9 cellular contexts compared by ENCODE assay signal in genomic region chr6:83708970-83709747, GRCh38. TPM values are rescaled to one million over a fixed set of nuclear protein-coding genes. Genes with fewer than 3 reads are reported as not detected.
DNase-seq lines count a peak whose midpoint lies in the region; ATAC-seq and TF ChIP-seq lines count a peak whose summit lies in the region.
"Had no signal": no experiment of that assay in that cellular context is flagged by ENCODE, and none has a peak within 500 bp of the region (broad histone marks: within the 10 kb centered on the region; RNA-seq: fewer than 3 reads in every experiment).

Gene SNAP91, minus strand, starts transcription at chr6:83709101. Its CDS starts 1,174 bp downstream, at chr6:83707927.

- H3K4me1 Mint-ChIP-seq in activated T-helper 2 cell treated with anti-CD3 and anti-CD28 coated beads, Interferon-gamma antibody, Interleukin-2, Interleukin-4, amounts not matched to agents 10 μg/mL and 5 μg/mL and 100 μg/mL, durations not matched to agents 14 hours and 24 hours and 36 hours (ENCODE audit: low read depth) = no peaks in the 10 kb centered on the region
- no peaks in the 10 kb centered on the region for H3K4me1 Mint-ChIP-seq in natural killer cell

- H3K9me3 ChIP-seq in left ventricle myocardium inferior (replicated peaks) = peaks cover 21% of the 10 kb centered on the region

- no peak within 1 kb of the TSS for H3K27ac ChIP-seq in left ventricle myocardium inferior (replicated peaks)

- H3K4me3 ChIP-seq in GM06990 (replicated peaks; ENCODE audit: low read depth, low read length) = no peak within 1 kb of the TSS
- peak within 1 kb of the TSS; percentile 53 for H3K4me3 ChIP-seq in LNCaP clone FGC (ENCODE audit: low read depth, low read length)
- peak within 1 kb of the TSS; percentile 65 for H3K4me3 ChIP-seq in left ventricle myocardium inferior
- H3K4me3 ChIP-seq in retinal pigment epithelial cell (ENCODE audit: low read length) = peak within 1 kb of the TSS; percentile 63

- peaks cover 10% of the 10 kb centered on the region for H3K9me3 Mint-ChIP-seq in activated T-helper 2 cell treated with anti-CD3 and anti-CD28 coated beads, Interferon-gamma antibody, Interleukin-2, Interleukin-4, amounts not matched to agents 10 μg/mL and 5 μg/mL and 100 μg/mL, durations not matched to agents 14 hours and 24 hours and 36 hours
- H3K9me3 Mint-ChIP-seq in natural killer cell = peaks cover 3 to 6% of the 10 kb centered on the region in 2 donors

- no peak for TF ChIP-seq CTCF in GM06990 (IDR thresholded peaks at IDR 0.05; ENCODE audit: insufficient read depth, low read length, poor library complexity, severe bottlenecking)
- TF ChIP-seq CTCF in LNCaP clone FGC (IDR thresholded peaks at IDR 0.05; ENCODE audit: control insufficient read depth, extremely low read depth, insufficient read depth) = no peak
- TF ChIP-seq CTCF in left ventricle myocardium inferior (IDR thresholded peaks at IDR 0.05; ENCODE audit: borderline replicate concordance) = no peak
- TF ChIP-seq CTCF in retinal pigment epithelial cell (conservative IDR thresholded peaks at IDR 0.05; ENCODE audit: low read depth, low read length) = no peak
- TF ChIP-seq CTCF in natural killer cell (IDR thresholded peaks at IDR 0.05) = no peak

- no peak for ATAC-seq in natural killer cell
- ATAC-seq in HG02981 (IDR thresholded peaks at IDR 0.05; ENCODE audit: unreplicated experiment) = no peak

- H3K4me3 Mint-ChIP-seq in activated T-helper 2 cell treated with anti-CD3 and anti-CD28 coated beads, Interferon-gamma antibody, Interleukin-2, Interleukin-4, amounts not matched to agents 10 μg/mL and 5 μg/mL and 100 μg/mL, durations not matched to agents 14 hours and 24 hours and 36 hours (ENCODE audit: low read depth) = peak within 1 kb of the TSS; percentile 47
- no peak within 1 kb of the TSS for H3K4me3 Mint-ChIP-seq in natural killer cell
- H3K4me3 Mint-ChIP-seq: natural killer cell treated with Interleukin-12 subunit alpha and Interleukin-12 subunit beta and Interleukin-15 and Interleukin-18, amount 100 ng/mL, for 72 hours had no signal

- H3K36me3 Mint-ChIP-seq in activated T-helper 2 cell treated with anti-CD3 and anti-CD28 coated beads, Interferon-gamma antibody, Interleukin-2, Interleukin-4, amounts not matched to agents 10 μg/mL and 5 μg/mL and 100 μg/mL, durations not matched to agents 14 hours and 24 hours and 36 hours (ENCODE audit: low read depth) = no peaks in the 10 kb centered on the region
- peaks cover 13% of the 10 kb centered on the region for H3K36me3 Mint-ChIP-seq in natural killer cell

- H3K27me3 ChIP-seq in GM06990 (replicated peaks; ENCODE audit: control insufficient read depth, insufficient read depth, low read length) = no peaks in the 10 kb centered on the region
- peaks cover 78% of the 10 kb centered on the region for H3K27me3 ChIP-seq in left ventricle myocardium inferior (ENCODE audit: low read depth)

- no peak within 1 kb of the TSS for H3K27ac Mint-ChIP-seq in activated T-helper 2 cell treated with anti-CD3 and anti-CD28 coated beads, Interferon-gamma antibody, Interleukin-2, Interleukin-4, amounts not matched to agents 10 μg/mL and 5 μg/mL and 100 μg/mL, durations not matched to agents 14 hours and 24 hours and 36 hours
- no peak within 1 kb of the TSS for H3K27ac Mint-ChIP-seq in natural killer cell
- H3K27ac Mint-ChIP-seq: natural killer cell treated with Interleukin-12 subunit alpha and Interleukin-12 subunit beta and Interleukin-15 and Interleukin-18, amount 100 ng/mL, for 72 hours had no signal

- peaks cover 17% of the 10 kb centered on the region for H3K4me1 ChIP-seq in left ventricle myocardium inferior

- H3K27me3 Mint-ChIP-seq in activated T-helper 2 cell treated with anti-CD3 and anti-CD28 coated beads, Interferon-gamma antibody, Interleukin-2, Interleukin-4, amounts not matched to agents 10 μg/mL and 5 μg/mL and 100 μg/mL, durations not matched to agents 14 hours and 24 hours and 36 hours (ENCODE audit: low read depth) = peaks cover 35% of the 10 kb centered on the region
- peaks cover 26 to 34% of the 10 kb centered on the region in 2 donors for H3K27me3 Mint-ChIP-seq in natural killer cell (ENCODE audit: low read depth in 2 of 2)

- intact Hi-C loops in activated T-helper 2 cell treated with anti-CD3 and anti-CD28 coated beads, Interferon-gamma antibody, Interleukin-2, Interleukin-4, amounts not matched to agents 10 μg/mL and 5 μg/mL and 100 μg/mL, durations not matched to agents 14 hours and 24 hours and 36 hours (cut with micrococcal nuclease) = loop anchor here (5.0 kb wide), 1 partner anchor 1058 kb away; no protein-coding TSS in a partner anchor
- intact Hi-C loops in left ventricle myocardium inferior (cut with micrococcal nuclease) (no loop called here), natural killer cell (cut with micrococcal nuclease) (no loop called here)

- DNase-seq in GM06990 (ENCODE audit: extremely low read depth, insufficient read length) (peak; percentile 14), LNCaP clone FGC (ENCODE audit: low read depth) (no peak), left ventricle myocardium inferior (no peak), retinal pigment epithelial cell (ENCODE audit: low read depth) (no peak), GM19238 (ENCODE audit: insufficient read length, low spot score) (no peak), natural killer cell (no peak)
- DNase-seq in activated T-helper 2 cell treated with anti-CD3 and anti-CD28 coated beads, Interferon-gamma antibody, Interleukin-2, Interleukin-4, amounts not matched to agents 10 μg/mL and 5 μg/mL and 100 μg/mL, durations not matched to agents 14 hours and 24 hours and 36 hours (ENCODE audit: low spot score) = no peak

- H3K36me3 ChIP-seq in GM06990 (ENCODE audit: control insufficient read depth, insufficient read depth, low read length) = no peaks in the 10 kb centered on the region
- no peaks in the 10 kb centered on the region for H3K36me3 ChIP-seq in left ventricle myocardium inferior

RNA-seq across cellular contexts. Expression of gene SNAP91, which starts in this region (rescaled TPM):
- total RNA-seq in activated T-helper 2 cell treated with anti-CD3 and anti-CD28 coated beads, Interferon-gamma antibody, Interleukin-2, Interleukin-4, amounts not matched to agents 10 μg/mL and 5 μg/mL and 100 μg/mL, durations not matched to agents 14 hours and 24 hours and 36 hours = not detected in 2 replicates
- 2.6 TPM for total RNA-seq in left ventricle myocardium inferior
- total RNA-seq in natural killer cell = not detected
- total RNA-seq: natural killer cell treated with Interleukin-12 subunit alpha and Interleukin-12 subunit beta and Interleukin-15 and Interleukin-18, amount 100 ng/mL, for 72 hours had no signal
